In genomic region chr11:68206211-68206610, GRCh38 we compare ENCODE assay signal across 8 cellular contexts. TPM values are rescaled to one million over a fixed set of nuclear protein-coding genes. Genes with fewer than 3 reads are reported as not detected.
DNase-seq lines count a peak whose midpoint lies in the region; ATAC-seq and TF ChIP-seq lines count a peak whose summit lies in the region.

No MANE protein-coding gene starts in this region.

- no peak overlapping the region for H3K27ac ChIP-seq in A673 (ENCODE audit: low read depth, low read length, poor library complexity, severe bottlenecking)

- peaks cover 79 to 81% (median 79%) of the 10 kb centered on the region in 3 donors for H3K4me1 Mint-ChIP-seq in T-cell
- peaks cover 38% of the 10 kb centered on the region for H3K4me1 Mint-ChIP-seq in neural crest cell

- H3K4me3 ChIP-seq in A673 (ENCODE audit: low read depth, low read length, poor library complexity, severe bottlenecking), result no peak overlapping the region
- H3K4me3 ChIP-seq in fibroblast of mammary gland (ENCODE audit: control insufficient read depth, low read depth, low read length), result no peak overlapping the region

- no peaks in the 10 kb centered on the region for H3K9me3 Mint-ChIP-seq in T-cell
- H3K9me3 Mint-ChIP-seq in neural crest cell, result no peaks in the 10 kb centered on the region

- TF ChIP-seq CTCF in A673 (conservative IDR thresholded peaks at IDR 0.05; ENCODE audit: low read depth, low read length) (peak; percentile 92), GM10248 (IDR thresholded peaks at IDR 0.05; ENCODE audit: control extremely low read depth, extremely low read depth, low read depth, missing control alignments) (peak; percentile 78), fibroblast of mammary gland (conservative IDR thresholded peaks at IDR 0.05; ENCODE audit: control insufficient read depth, insufficient read depth, low read depth, low read length) (peak; percentile 90), neural crest cell (conservative IDR thresholded peaks at IDR 0.05) (peak; percentile 83)

- H3K27me3 Mint-ChIP-seq in T-cell (no peaks in the 10 kb centered on the region), neural crest cell (ENCODE audit: low read depth) (no peaks in the 10 kb centered on the region)

- BruUV-seq in A673 (replicated peaks; lab: Mats Ljungman, UMichigan), result no TSS peak

- H3K36me3 Mint-ChIP-seq in T-cell (no peaks in the 10 kb centered on the region), neural crest cell (ENCODE audit: low read depth) (no peaks in the 10 kb centered on the region)

- ATAC-seq in T-cell (replicated peaks in 1 of 4) (peak; percentile 38 to 74 (median 61)), GM21737 (IDR thresholded peaks at IDR 0.05; ENCODE audit: unreplicated experiment) (no peak)

- H3K27me3 ChIP-seq in A673 (replicated peaks; ENCODE audit: insufficient read depth, low read depth, low read length, poor library complexity), result no peaks in the 10 kb centered on the region

- POLR2A ChIA-PET in A673 (lab: Charles Lee; ENCODE audit: low non-redundant PET), result no interaction called here
- POLR2A ChIA-PET in GM10248 (lab: Yijun Ruan, JAX), result interaction anchor here (0.6 kb wide), 1 partner anchor 1570 kb away, joined by 5 read pairs; no protein-coding TSS in a partner anchor
- POLR2A ChIA-PET in T-cell (lab: Charles Lee), result no interaction called here

- intact Hi-C loops in A673 (cut with micrococcal nuclease; ENCODE audit: unreplicated experiment), result loop anchor here (10.0 kb wide), 2 partner anchors 171 to 201 kb away; partner anchors contain the start of genes NDUFS8, TCIRG1 and UNC93B1

- H3K4me1 ChIP-seq in A673 (ENCODE audit: insufficient read depth, low read length, poor library complexity, severe bottlenecking), result peaks cover 10% of the 10 kb centered on the region

- H3K4me3 Mint-ChIP-seq in T-cell (peak overlapping the region in 1 of 3 donors; percentile 20), neural crest cell (peak overlapping the region; percentile 52)

- H3K27ac Mint-ChIP-seq in T-cell (peak overlapping the region in 1 of 2 donors; percentile 49), neural crest cell (ENCODE audit: unreplicated experiment) (no peak overlapping the region)

- CTCF ChIA-PET in A673 (lab: Charles Lee) (interaction anchor here (1.4 kb wide), 1 partner anchor 27 kb away, joined by 4 read pairs; no protein-coding TSS in a partner anchor), GM10248 (lab: Yijun Ruan, JAX) (interaction anchor here (0.7 to 7.5 kb wide), 8 partner anchors 9 to 203 kb away, joined by 3 to 89 read pairs (median 4); no protein-coding TSS in a partner anchor), T-cell (lab: Charles Lee) (interaction anchor here in 1 of 2 donors (0.7 kb wide), 1 partner anchor 141 kb away, joined by 3 read pairs; no protein-coding TSS in a partner anchor)

- DNase-seq in A673 (ENCODE audit: low spot score) (peak; percentile 82), GM10248 (ENCODE audit: extremely low spot score) (peak; percentile 73), NCI-H1694 (lab: John Stamatoyannopoulos, UW) (peak; percentile 21), T-cell (peak in 5 of 34 experiments; percentile 1 to 36 (median 18)), fibroblast of mammary gland (ENCODE audit: low read depth) (peak; percentile 72), neural crest cell (ENCODE audit: low read depth, low spot score) (no peak)
- no peak for DNase-seq in stimulated activated CD4-positive, alpha-beta T cell treated with anti-CD3 and anti-CD28 coated beads, Interleukin-4, amount 100 ng/mL, for 4 hours

- no peaks in the 10 kb centered on the region for H3K9me3 ChIP-seq in A673 (ENCODE audit: low read depth, low read length, poor library complexity, severe bottlenecking)

- H3K36me3 ChIP-seq in A673 (ENCODE audit: insufficient read depth, low read length, poor library complexity, severe bottlenecking), result no peaks in the 10 kb centered on the region

RNA-seq across cellular contexts. Expression of gene KMT5B, which starts 6.9 kb away (rescaled TPM):
- total RNA-seq in A673 (2021) (35.1 and 35.4 TPM in 2 replicates), T-cell (10 to 100 TPM; 35.1 to 56.6 (median 48.5) TPM), neural crest cell (42.7 and 43.7 TPM in 2 replicates)

Comparison
In these comparisons a context has a peak if more than half of its experiments do, and no peak if none do; other contexts are left out.
1. DNase-seq: peak in A673 (single experiment), GM10248 (single experiment), NCI-H1694 (single experiment) and fibroblast of mammary gland (single experiment); none in neural crest cell (single experiment) and stimulated activated CD4-positive, alpha-beta T cell treated with anti-CD3 and anti-CD28 coated beads, Interleukin-4, amount 100 ng/mL, for 4 hours (0 of 2).
2. Peak in every context shown above with its lines, with median percentiles within 50 percentile points of each other: CTCF ChIP-seq.